Comparison of ENCODE assay signal across 36 cellular contexts in genomic region chr2:171895781-171896180, GRCh38. TPM values are rescaled to one million over a fixed set of nuclear protein-coding genes. Genes with fewer than 3 reads are reported as not detected.
DNase-seq lines count a peak whose midpoint lies in the region; ATAC-seq and TF ChIP-seq lines count a peak whose summit lies in the region.
"Had no signal": no experiment of that assay in that cellular context is flagged by ENCODE, and none has a peak within 500 bp of the region (broad histone marks: within the 10 kb centered on the region; RNA-seq: fewer than 3 reads in every experiment).

No MANE protein-coding gene starts in this region.

- no peak overlapping the region for H3K4me3 Mint-ChIP-seq in HFFc6
- H3K4me3 Mint-ChIP-seq in natural killer cell treated with Interleukin-12 subunit alpha and Interleukin-12 subunit beta and Interleukin-15 and Interleukin-18, amount 100 ng/mL, for 72 hours = no peak overlapping the region
- H3K4me3 Mint-ChIP-seq: activated naive CD8-positive, alpha-beta T cell treated with anti-CD3 and anti-CD28 coated beads, Interleukin-2, amount 10 ng/mL, durations not matched to agents 7 days and 5 days; endodermal cell had no signal

- 0 out of 2 replicates have a peak, but pooled peaks cover 2% of the 10 kb centered on the region for H3K27me3 Mint-ChIP-seq in HFFc6 (ENCODE audit: insufficient read depth)
- peaks cover 0 to 2% of the 10 kb centered on the region in 2 donors for H3K27me3 Mint-ChIP-seq in natural killer cell treated with Interleukin-12 subunit alpha and Interleukin-12 subunit beta and Interleukin-15 and Interleukin-18, amount 100 ng/mL, for 72 hours
- H3K27me3 Mint-ChIP-seq: IgD-negative memory B cell had no signal

- H3K27ac ChIP-seq in esophagus muscularis mucosa (replicated peaks in 1 of 4) = peak overlapping the region; percentile 85 to 88 (median 86)
- H3K27ac ChIP-seq: left ventricle myocardium inferior, prostate gland, thyroid gland, vagina, WERI-Rb-1 had no signal

- TF ChIP-seq POLR2A in esophagus muscularis mucosa (IDR thresholded peaks at IDR 0.05; ENCODE audit: low read depth) = no peak

- no peaks in the 10 kb centered on the region for H3K9me3 Mint-ChIP-seq in HFFc6
- H3K9me3 Mint-ChIP-seq in natural killer cell treated with Interleukin-12 subunit alpha and Interleukin-12 subunit beta and Interleukin-15 and Interleukin-18, amount 100 ng/mL, for 72 hours = no peaks in the 10 kb centered on the region
- H3K9me3 Mint-ChIP-seq: activated naive CD8-positive, alpha-beta T cell treated with anti-CD3 and anti-CD28 coated beads, Interleukin-2, amount 10 ng/mL, durations not matched to agents 7 days and 5 days; IgD-negative memory B cell had no signal

- H3K4me3 ChIP-seq in esophagus muscularis mucosa = no peak overlapping the region
- H3K4me3 ChIP-seq: GM12878, left ventricle myocardium inferior, prostate gland, thyroid gland, vagina had no signal

- TF ChIP-seq CTCF in HFFc6 (IDR thresholded peaks at IDR 0.05) = no peak
- TF ChIP-seq CTCF in esophagus muscularis mucosa (IDR thresholded peaks at IDR 0.05) = no peak

- DNase-seq in AG08396 (ENCODE audit: low spot score) = peak; percentile 29
- peak; percentile 25 for DNase-seq in HFFc6
- no peak for DNase-seq in esophagus muscularis mucosa (ENCODE audit: extremely low spot score)
- no peak for DNase-seq in natural killer cell treated with Interleukin-12 subunit alpha and Interleukin-12 subunit beta and Interleukin-15 and Interleukin-18, amount 100 ng/mL, for 72 hours (ENCODE audit: low spot score)
- no peak for DNase-seq in NCI-H1417 (lab: John Stamatoyannopoulos, UW)
- no peak for DNase-seq in globus pallidus (ENCODE audit: low spot score)
- no peak for DNase-seq in stimulated activated naive CD4-positive, alpha-beta T cell treated with Interleukin-2 at 50 U/mL for 16 hours (lab: John Stamatoyannopoulos, UW)
- DNase-seq: activated CD4-positive, alpha-beta T cell treated with anti-CD3 and anti-CD28 coated beads for 4 hours; activated CD8-positive, alpha-beta memory T cell treated with anti-CD3 and anti-CD28 coated beads for 24 hours; activated gamma-delta T cell treated with Interleukin-2 at 50 U/mL for 16 hours; activated naive CD8-positive, alpha-beta T cell treated with anti-CD3 and anti-CD28 coated beads, Interleukin-2, amount 10 ng/mL, durations not matched to agents 7 days and 5 days; BE2C; caudate nucleus; cortex of kidney; endodermal cell; HCEC 1CT; left ventricle myocardium inferior; mesenchymal stem cell; MV-4-11; NCI-H1436 treated with DMSO at 0.1 percent for 48 hours; NCI-H2081 treated with DMSO at 0.1 percent for 48 hours; NCI-H446; NCI-H748 treated with DMSO at 0.1 percent for 48 hours; SIG-M5; stimulated activated CD4-positive, alpha-beta T cell treated with anti-CD3 and anti-CD28 coated beads, Interleukin-12 subunit alpha, Interleukin-12 subunit beta, amount 100 ng/mL, for 4 hours; stimulated activated CD4-positive, alpha-beta T cell treated with anti-CD3 and anti-CD28 coated beads, Interleukin-2, amount 100 ng/mL, for 48 hours; T-helper 9 cell; thyroid gland; WERI-Rb-1 had no signal

- peaks cover 5 to 56% (median 49%) of the 10 kb centered on the region in 4 donors for H3K4me1 ChIP-seq in esophagus muscularis mucosa
- H3K4me1 ChIP-seq: BE2C, prostate gland had no signal

- peaks cover 43% of the 10 kb centered on the region for H3K4me1 Mint-ChIP-seq in HFFc6 (ENCODE audit: low read depth)
- H3K4me1 Mint-ChIP-seq in natural killer cell treated with Interleukin-12 subunit alpha and Interleukin-12 subunit beta and Interleukin-15 and Interleukin-18, amount 100 ng/mL, for 72 hours (ENCODE audit: low read depth in 2 of 2) = peaks cover 18% of the 10 kb centered on the region in 2 donors

- TF ChIP-seq EP300 in esophagus muscularis mucosa (IDR thresholded peaks at IDR 0.05) = no peak

- no peak for ATAC-seq in natural killer cell treated with Interleukin-12 subunit alpha and Interleukin-12 subunit beta and Interleukin-15 and Interleukin-18, amount 100 ng/mL, for 72 hours
- ATAC-seq in HG02973 (IDR thresholded peaks at IDR 0.05; ENCODE audit: unreplicated experiment) = no peak
- ATAC-seq: GM12878, sciatic nerve had no signal

- WGBS in esophagus muscularis mucosa = 86% methylated on average over 1 of the region's 1 CpG

- H3K27ac Mint-ChIP-seq in HFFc6 = no peak overlapping the region
- H3K27ac Mint-ChIP-seq in natural killer cell treated with Interleukin-12 subunit alpha and Interleukin-12 subunit beta and Interleukin-15 and Interleukin-18, amount 100 ng/mL, for 72 hours = peak overlapping the region; percentile 82 to 91
- H3K27ac Mint-ChIP-seq: activated naive CD8-positive, alpha-beta T cell treated with anti-CD3 and anti-CD28 coated beads, Interleukin-2, amount 10 ng/mL, durations not matched to agents 7 days and 5 days; endodermal cell; IgD-negative memory B cell had no signal

- no peaks in the 10 kb centered on the region for H3K36me3 ChIP-seq in esophagus muscularis mucosa
- H3K36me3 ChIP-seq: BE2C, left ventricle myocardium inferior, prostate gland, thyroid gland had no signal

- intact Hi-C loops in esophagus muscularis mucosa (cut with DNase I) = no loop called here

- no peaks in the 10 kb centered on the region for H3K9me3 ChIP-seq in esophagus muscularis mucosa
- H3K9me3 ChIP-seq: ascending aorta, BE2C, prostate gland, thyroid gland, vagina had no signal

- H3K27me3 ChIP-seq in esophagus muscularis mucosa = no peaks in the 10 kb centered on the region
- H3K27me3 ChIP-seq: ascending aorta, BE2C, thyroid gland, vagina had no signal

- H3K36me3 Mint-ChIP-seq in HFFc6 (ENCODE audit: low read depth) = 0 out of 2 replicates have a peak, but pooled peaks cover 6% of the 10 kb centered on the region
- H3K36me3 Mint-ChIP-seq in natural killer cell treated with Interleukin-12 subunit alpha and Interleukin-12 subunit beta and Interleukin-15 and Interleukin-18, amount 100 ng/mL, for 72 hours = peaks cover 5% of the 10 kb centered on the region

RNA-seq across cellular contexts. Expression of gene SLC25A12, which starts 1.7 kb away (rescaled TPM):
- total RNA-seq in HFFc6 (2021; fragmentation: NEBNext Ultra II Directional; extraction: Animal tissue kit (Norgen Biotek cat#: 25700)) = 10 to 100 TPM; 16.8 to 20.9 (median 19.4) TPM
- 10 to 100 TPM; 52.2 to 68.9 (median 63.6) TPM for total RNA-seq in esophagus muscularis mucosa
- total RNA-seq in natural killer cell treated with Interleukin-12 subunit alpha and Interleukin-12 subunit beta and Interleukin-15 and Interleukin-18, amount 100 ng/mL, for 72 hours = 10 to 100 TPM; 23.0 to 33.2 TPM

RNA-seq across cellular contexts. Expression of gene HAT1, which starts 26.5 kb away (rescaled TPM):
- total RNA-seq in HFFc6 (2021; fragmentation: NEBNext Ultra II Directional; extraction: Animal tissue kit (Norgen Biotek cat#: 25700)) = 10 to 100 TPM; 40.3 to 65.1 (median 61.3) TPM
- 10 to 100 TPM; 21.8 to 39.4 (median 24.6) TPM for total RNA-seq in esophagus muscularis mucosa
- 10 to 100 TPM; 58.4 to 66.8 TPM for total RNA-seq in natural killer cell treated with Interleukin-12 subunit alpha and Interleukin-12 subunit beta and Interleukin-15 and Interleukin-18, amount 100 ng/mL, for 72 hours

Comparison
In these comparisons a context has a peak if more than half of its experiments do, and no peak if none do; other contexts are left out.
1. DNase-seq: peak in AG08396 (single experiment) and HFFc6 (single experiment); none in esophagus muscularis mucosa (single experiment), natural killer cell treated with Interleukin-12 subunit alpha and Interleukin-12 subunit beta and Interleukin-15 and Interleukin-18, amount 100 ng/mL, for 72 hours (single experiment), NCI-H1417 (0 of 3), globus pallidus (single experiment) and stimulated activated naive CD4-positive, alpha-beta T cell treated with Interleukin-2 at 50 U/mL for 16 hours (single experiment).